23 cellular contexts compared by ENCODE assay signal in the genomic region with DNA sequence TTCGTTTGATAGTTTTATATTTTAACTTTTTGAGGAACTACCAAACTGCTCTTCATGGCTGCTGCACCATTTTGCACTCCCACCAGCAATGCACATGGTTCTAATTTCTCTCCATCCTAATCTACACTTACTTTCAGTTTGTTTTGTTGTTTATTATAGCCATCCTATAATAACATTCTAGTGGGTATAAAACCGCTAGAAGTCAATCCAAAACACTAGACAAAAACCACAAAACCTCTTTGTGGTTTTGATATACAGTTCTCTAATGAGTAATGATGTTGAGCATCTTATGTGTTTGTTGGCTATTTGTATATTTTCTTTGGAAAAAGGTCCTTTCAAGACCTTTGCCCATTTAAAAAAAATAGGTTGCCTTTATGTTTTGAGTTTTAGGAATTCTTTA. TPM values are rescaled to one million over a fixed set of nuclear protein-coding genes. Genes with fewer than 3 reads are reported as not detected.
DNase-seq lines count a peak whose midpoint lies in the region; ATAC-seq lines count a peak whose summit lies in the region.
"Had no signal": no experiment of that assay in that cellular context is flagged by ENCODE, and none has a peak within 500 bp of the region (broad histone marks: within the 10 kb centered on the region; RNA-seq: fewer than 3 reads in every experiment).

No MANE protein-coding gene starts in this region.

- peak; percentile 74 for ATAC-seq in stimulated activated naive CD8-positive, alpha-beta T cell treated with anti-CD3 and anti-CD28 coated beads, Interleukin-15, amount 100 ng/mL, for 72 hours
- ATAC-seq in stimulated activated naive CD8-positive, alpha-beta T cell treated with anti-CD3 and anti-CD28 coated beads, Interleukin-15, Interleukin-2, amounts not matched to agents 100 U/mL and 50 U/mL, for 24 hours = no peak
- ATAC-seq in GM19351 (IDR thresholded peaks at IDR 0.05; ENCODE audit: unreplicated experiment) (no peak), GM19452 (IDR thresholded peaks at IDR 0.05; ENCODE audit: unreplicated experiment) (no peak)
- ATAC-seq: GM23338, HCT116, PC-3 had no signal

- H3K27me3 Mint-ChIP-seq in stimulated activated naive CD8-positive, alpha-beta T cell treated with anti-CD3 and anti-CD28 coated beads, Interleukin-15, amount 100 ng/mL, for 72 hours = peaks cover 24% of the 10 kb centered on the region

- no peak for DNase-seq in stimulated activated naive CD8-positive, alpha-beta T cell treated with anti-CD3 and anti-CD28 coated beads, Interleukin-15, amount 100 ng/mL, for 72 hours
- DNase-seq in stimulated activated naive CD8-positive, alpha-beta T cell treated with anti-CD3 and anti-CD28 coated beads, Interleukin-15, Interleukin-2, amounts not matched to agents 100 U/mL and 50 U/mL, for 24 hours = no peak
- DNase-seq in LHCN-M2 (ENCODE audit: low read depth) (peak; percentile 17), astrocyte of the hippocampus (ENCODE audit: low read depth, low spot score) (peak; percentile 42), H7 (no peak)
- DNase-seq: Caco-2; CD4-positive, alpha-beta memory T cell; DND-41; GF-D8; MG63; NCI-H1417; NCI-H187; NCI-H2107; NCI-H446 treated with DMSO at 0.1 percent for 48 hours; NCI-H526 treated with DMSO at 0.1 percent for 48 hours; PC-3; Right ventricle myocardium superior had no signal

- peaks cover 51% of the 10 kb centered on the region for H3K4me1 Mint-ChIP-seq in stimulated activated naive CD8-positive, alpha-beta T cell treated with anti-CD3 and anti-CD28 coated beads, Interleukin-15, amount 100 ng/mL, for 72 hours

- no peaks in the 10 kb centered on the region for H3K27me3 ChIP-seq in H7 (ENCODE audit: control insufficient read depth, insufficient read depth, low read length)

- no peaks in the 10 kb centered on the region for H3K9me3 Mint-ChIP-seq in stimulated activated naive CD8-positive, alpha-beta T cell treated with anti-CD3 and anti-CD28 coated beads, Interleukin-15, amount 100 ng/mL, for 72 hours
- H3K9me3 Mint-ChIP-seq: CD4-positive, alpha-beta memory T cell; GM23338 had no signal

- H3K4me3 ChIP-seq in H7 (ENCODE audit: insufficient read depth, low read depth, low read length) = no peak overlapping the region
- H3K4me3 ChIP-seq: BLaER1 treated with 17β-estradiol and CSF1 and Interleukin-3, amounts not matched to agents 10 nM and 100 nM; GM23338; MG63 had no signal

- H3K27ac Mint-ChIP-seq in stimulated activated naive CD8-positive, alpha-beta T cell treated with anti-CD3 and anti-CD28 coated beads, Interleukin-15, amount 100 ng/mL, for 72 hours = no peak overlapping the region
- H3K27ac Mint-ChIP-seq: GM23338, IgD-negative memory B cell had no signal

- H3K36me3 ChIP-seq in H7 (replicated peaks; ENCODE audit: control insufficient read depth, insufficient read depth, low read length) = no peaks in the 10 kb centered on the region; the same call in 1 of the 2 replicates
- H3K36me3 ChIP-seq: MG63 had no signal

- H3K4me3 Mint-ChIP-seq in stimulated activated naive CD8-positive, alpha-beta T cell treated with anti-CD3 and anti-CD28 coated beads, Interleukin-15, amount 100 ng/mL, for 72 hours = no peak overlapping the region
- H3K4me3 Mint-ChIP-seq: CD4-positive, alpha-beta memory T cell; GM23338 had no signal

RNA-seq across cellular contexts. Expression of a gene that starts 5.6 kb away (rescaled TPM):
- 45.2 and 53.9 TPM in 2 replicates for total RNA-seq in LHCN-M2 (2014; rRNA removed)
- 56.0 TPM for polyA plus RNA-seq in LHCN-M2 (2012)
- total RNA-seq in H7 (2014; rRNA removed; shearing (Covaris generic)) = 87.2 and 103 TPM in 2 replicates

RNA-seq across cellular contexts. Expression of a gene that starts 23.8 kb away (rescaled TPM):
- 10.8 and 13.1 TPM in 2 replicates for total RNA-seq in LHCN-M2 (2014; rRNA removed)
- 5.7 TPM for polyA plus RNA-seq in LHCN-M2 (2012)
- total RNA-seq in H7 (2014; rRNA removed; shearing (Covaris generic)) = 12.2 and 13.9 TPM in 2 replicates

Comparison
In these comparisons a context has a peak if more than half of its experiments do, and no peak if none do; other contexts are left out.
1. DNase-seq: peak in LHCN-M2 (single experiment) and astrocyte of the hippocampus (single experiment); none in stimulated activated naive CD8-positive, alpha-beta T cell treated with anti-CD3 and anti-CD28 coated beads, Interleukin-15, amount 100 ng/mL, for 72 hours (0 of 2), stimulated activated naive CD8-positive, alpha-beta T cell treated with anti-CD3 and anti-CD28 coated beads, Interleukin-15, Interleukin-2, amounts not matched to agents 100 U/mL and 50 U/mL, for 24 hours (single experiment) and H7 (single experiment).